In genomic region chr1:156434976-156435550, GRCh38 we compare ENCODE assay signal across 10 cellular contexts.
DNase-seq lines count a peak whose midpoint lies in the region; ATAC-seq lines count a peak whose summit lies in the region.
"Had no signal": no experiment of that assay in that cellular context is flagged by ENCODE, and none has a peak within 500 bp of the region (broad histone marks: within the 10 kb centered on the region; RNA-seq: fewer than 3 reads in every experiment).

No MANE protein-coding gene starts in this region.

- peak overlapping the region; percentile 12 for H3K4me3 Mint-ChIP-seq in activated CD4-positive, alpha-beta T cell treated with anti-CD3 and anti-CD28 coated beads for 36 hours
- peak overlapping the region; percentile 79 for H3K4me3 Mint-ChIP-seq in activated naive CD8-positive, alpha-beta T cell
- H3K4me3 Mint-ChIP-seq in stimulated activated naive CD8-positive, alpha-beta T cell treated with anti-CD3 and anti-CD28 coated beads, Interleukin-15, amount 100 ng/mL, for 72 hours = peak overlapping the region; percentile 79 to 82

- POLR2A ChIA-PET in activated CD4-positive, alpha-beta T cell treated with anti-CD3 and anti-CD28 coated beads for 36 hours (lab: Charles Lee) = no interaction called here

- CTCF ChIA-PET in activated CD4-positive, alpha-beta T cell treated with anti-CD3 and anti-CD28 coated beads for 36 hours (lab: Charles Lee) = interaction anchor here (0.6 to 6.8 kb wide), 5 partner anchors 11 to 192 kb away, joined by 3 to 61 read pairs (median 5); no protein-coding TSS in a partner anchor

- no peaks in the 10 kb centered on the region for H3K36me3 Mint-ChIP-seq in activated CD4-positive, alpha-beta T cell treated with anti-CD3 and anti-CD28 coated beads for 36 hours (ENCODE audit: low read depth)
- no peaks in the 10 kb centered on the region for H3K36me3 Mint-ChIP-seq in activated naive CD8-positive, alpha-beta T cell

- H3K27me3 Mint-ChIP-seq in activated CD4-positive, alpha-beta T cell treated with anti-CD3 and anti-CD28 coated beads for 36 hours = peaks cover 80% of the 10 kb centered on the region
- H3K27me3 Mint-ChIP-seq in activated naive CD8-positive, alpha-beta T cell = peaks cover 50% of the 10 kb centered on the region
- H3K27me3 Mint-ChIP-seq in stimulated activated naive CD8-positive, alpha-beta T cell treated with anti-CD3 and anti-CD28 coated beads, Interleukin-15, amount 100 ng/mL, for 72 hours = peaks cover 94% of the 10 kb centered on the region

- H3K27me3 ChIP-seq in layer of hippocampus (ENCODE audit: control insufficient read depth, insufficient read depth, low read length) = peaks cover 22% of the 10 kb centered on the region

- H3K9me3 Mint-ChIP-seq in activated CD4-positive, alpha-beta T cell treated with anti-CD3 and anti-CD28 coated beads for 36 hours (ENCODE audit: low read depth) = no peaks in the 10 kb centered on the region
- no peaks in the 10 kb centered on the region for H3K9me3 Mint-ChIP-seq in activated naive CD8-positive, alpha-beta T cell (ENCODE audit: low read depth)
- H3K9me3 Mint-ChIP-seq in stimulated activated naive CD8-positive, alpha-beta T cell treated with anti-CD3 and anti-CD28 coated beads, Interleukin-15, amount 100 ng/mL, for 72 hours = no peaks in the 10 kb centered on the region

- no peak for DNase-seq in activated CD4-positive, alpha-beta T cell treated with anti-CD3 and anti-CD28 coated beads for 36 hours
- DNase-seq in activated CD4-positive, alpha-beta T cell treated with anti-CD3 and anti-CD28 coated beads for 1 hour = no peak
- no peak for DNase-seq in stimulated activated naive CD8-positive, alpha-beta T cell treated with anti-CD3 and anti-CD28 coated beads, Interleukin-15, amount 100 ng/mL, for 72 hours
- DNase-seq in stimulated activated CD4-positive, alpha-beta T cell treated with anti-CD3 and anti-CD28 coated beads, Interleukin-4, amount 100 ng/mL, for 1 hour = no peak
- DNase-seq in NCI-H187 (lab: John Stamatoyannopoulos, UW) (no peak), H4 (ENCODE audit: low spot score) (no peak)
- DNase-seq: effector CD8-positive, alpha-beta T cell; KBM-7 had no signal

- H3K4me1 Mint-ChIP-seq in activated CD4-positive, alpha-beta T cell treated with anti-CD3 and anti-CD28 coated beads for 36 hours = peaks cover 38% of the 10 kb centered on the region
- peaks cover 40% of the 10 kb centered on the region for H3K4me1 Mint-ChIP-seq in activated naive CD8-positive, alpha-beta T cell (ENCODE audit: low read depth)
- H3K4me1 Mint-ChIP-seq in stimulated activated naive CD8-positive, alpha-beta T cell treated with anti-CD3 and anti-CD28 coated beads, Interleukin-15, amount 100 ng/mL, for 72 hours = peaks cover 82% of the 10 kb centered on the region

- H3K27ac Mint-ChIP-seq in activated CD4-positive, alpha-beta T cell treated with anti-CD3 and anti-CD28 coated beads for 36 hours = no peak overlapping the region
- H3K27ac Mint-ChIP-seq in activated naive CD8-positive, alpha-beta T cell = no peak overlapping the region
- no peak overlapping the region for H3K27ac Mint-ChIP-seq in stimulated activated naive CD8-positive, alpha-beta T cell treated with anti-CD3 and anti-CD28 coated beads, Interleukin-15, amount 100 ng/mL, for 72 hours

- H3K27ac ChIP-seq in layer of hippocampus (ENCODE audit: low read depth, low read length) = peak overlapping the region; percentile 76

- intact Hi-C loops in activated CD4-positive, alpha-beta T cell treated with anti-CD3 and anti-CD28 coated beads for 36 hours (cut with DNase I, micrococcal nuclease) = no loop called here

- no peak for ATAC-seq in activated CD4-positive, alpha-beta T cell treated with anti-CD3 and anti-CD28 coated beads for 36 hours
- ATAC-seq in stimulated activated naive CD8-positive, alpha-beta T cell treated with anti-CD3 and anti-CD28 coated beads, Interleukin-15, amount 100 ng/mL, for 72 hours = peak; percentile 32

Comparison
In these comparisons a context has a peak if more than half of its experiments do, and no peak if none do; other contexts are left out.
1. H3K4me3 Mint-ChIP-seq: peak in every context shown above with its lines; median percentile 80 in stimulated activated naive CD8-positive, alpha-beta T cell treated with anti-CD3 and anti-CD28 coated beads, Interleukin-15, amount 100 ng/mL, for 72 hours; 79 in activated naive CD8-positive, alpha-beta T cell; 12 in activated CD4-positive, alpha-beta T cell treated with anti-CD3 and anti-CD28 coated beads for 36 hours.